ENCODE assay signal across 16 cellular contexts in genomic region chr6:38929560-38929959, GRCh38.
DNase-seq lines count a peak whose midpoint lies in the region; ATAC-seq, FAIRE-seq and TF ChIP-seq lines count a peak whose summit lies in the region.
"Had no signal": no experiment of that assay in that cellular context is flagged by ENCODE, and none has a peak within 500 bp of the region (broad histone marks: within the 10 kb centered on the region; RNA-seq: fewer than 3 reads in every experiment).

No MANE protein-coding gene starts in this region.

- no peak overlapping the region for H2AK5ac ChIP-seq in mesendoderm (ENCODE audit: low read length)

- no peak overlapping the region for H3K4me2 ChIP-seq in mesendoderm (ENCODE audit: low read length)
- H3K4me2 ChIP-seq: BLaER1 had no signal

- no peak for FAIRE-seq in D721Med (lab: Jason Lieb, UNC)

- TF ChIP-seq CTCF in C4-2B (conservative IDR thresholded peaks at IDR 0.05): peak; percentile 38
- peak; percentile 46 for TF ChIP-seq CTCF in LNCAP (IDR thresholded peaks at IDR 0.05)
- peak; percentile 10 for TF ChIP-seq CTCF in RWPE2 (IDR thresholded peaks at IDR 0.05; ENCODE audit: poor library complexity, severe bottlenecking)
- TF ChIP-seq CTCF in D721Med (IDR thresholded peaks at IDR 0.05; ENCODE audit: insufficient read depth, missing control alignments): no peak
- TF ChIP-seq CTCF in CD14-positive monocyte (IDR thresholded peaks at IDR 0.05): no peak
- no peak for TF ChIP-seq CTCF in suprapubic skin (IDR thresholded peaks at IDR 0.05)

- H3K56ac ChIP-seq in mesendoderm (ENCODE audit: low read length): no peak overlapping the region

- H3K23ac ChIP-seq in mesendoderm (ENCODE audit: low read length): no peak overlapping the region

- WGBS in mesendoderm (ENCODE audit: extremely low coverage, insufficient coverage, low lambda C conversion rate): no CpG with 5 or more reads among the region's 5 CpGs
- 73% methylated on average over 5 of the region's 5 CpGs for WGBS in suprapubic skin

- TF ChIP-seq EP300 in suprapubic skin (IDR thresholded peaks at IDR 0.05): no peak

- H3K4me3 ChIP-seq in RWPE2 (ENCODE audit: severe bottlenecking): no peak overlapping the region
- no peak overlapping the region for H3K4me3 ChIP-seq in mesendoderm (ENCODE audit: low read length)
- H3K4me3 ChIP-seq in suprapubic skin: no peak overlapping the region
- H3K4me3 ChIP-seq: BLaER1 had no signal

- H3K79me1 ChIP-seq in mesendoderm (ENCODE audit: low read length): no peaks in the 10 kb centered on the region

- TF ChIP-seq POLR2A in suprapubic skin (IDR thresholded peaks at IDR 0.05): no peak

- intact Hi-C loops in CD14-positive monocyte (cut with micrococcal nuclease): no loop called here

- H3K18ac ChIP-seq in mesendoderm (ENCODE audit: low read length): peak overlapping the region; percentile 60

- H3K9me3 ChIP-seq in RWPE2 (ENCODE audit: severe bottlenecking) (no peaks in the 10 kb centered on the region), suprapubic skin (no peaks in the 10 kb centered on the region)
- H3K9me3 ChIP-seq: BLaER1 had no signal

- H3K4me3 Mint-ChIP-seq in CD14-positive monocyte: no peak overlapping the region
- H3K4me3 Mint-ChIP-seq: CD4-positive, alpha-beta memory T cell; IgD-negative memory B cell had no signal

- ATAC-seq in RWPE2 (ENCODE audit: low read depth): no peak

- no peak overlapping the region for H4K5ac ChIP-seq in mesendoderm (ENCODE audit: low read length)

- H2BK5ac ChIP-seq in mesendoderm (ENCODE audit: low read length): no peak overlapping the region

- H3K4ac ChIP-seq in mesendoderm (ENCODE audit: low read depth, low read length): no peak overlapping the region

- H3K36me3 Mint-ChIP-seq in CD14-positive monocyte: no peaks in the 10 kb centered on the region
- H3K36me3 Mint-ChIP-seq: CD4-positive, alpha-beta memory T cell; IgD-negative memory B cell had no signal

- no peaks in the 10 kb centered on the region for H3K79me2 ChIP-seq in mesendoderm (ENCODE audit: control insufficient read depth, insufficient read depth, low read length)

- no peaks in the 10 kb centered on the region for H3K36me3 ChIP-seq in RWPE2 (ENCODE audit: low read depth)
- no peaks in the 10 kb centered on the region for H3K36me3 ChIP-seq in mesendoderm (ENCODE audit: control insufficient read depth, insufficient read depth, low read length)
- H3K36me3 ChIP-seq in suprapubic skin: no peaks in the 10 kb centered on the region
- H3K36me3 ChIP-seq: BLaER1 had no signal

- H3K27me3 Mint-ChIP-seq in CD14-positive monocyte (ENCODE audit: low read depth in 3 of 3): peaks cover 0 to 9% (median 2%) of the 10 kb centered on the region in 3 donors

- H3K27me3 ChIP-seq in RWPE2 (ENCODE audit: insufficient read depth, poor library complexity, severe bottlenecking) (peaks cover 25% of the 10 kb centered on the region), mesendoderm (ENCODE audit: insufficient read depth, low read length, poor library complexity) (no peaks in the 10 kb centered on the region), suprapubic skin (peaks cover 21% of the 10 kb centered on the region)
- H3K27me3 ChIP-seq: BLaER1 had no signal

- H3K4me1 Mint-ChIP-seq in CD14-positive monocyte: no peaks in the 10 kb centered on the region
- H3K4me1 Mint-ChIP-seq: CD4-positive, alpha-beta memory T cell had no signal

- H4K8ac ChIP-seq in mesendoderm (ENCODE audit: low read depth, low read length): no peak overlapping the region

- H3K4me1 ChIP-seq in RWPE2 (ENCODE audit: insufficient read depth, poor library complexity, severe bottlenecking): no peaks in the 10 kb centered on the region
- H3K4me1 ChIP-seq in mesendoderm (ENCODE audit: control insufficient read depth, low read depth, low read length): no peaks in the 10 kb centered on the region
- no peaks in the 10 kb centered on the region for H3K4me1 ChIP-seq in suprapubic skin

- H2BK15ac ChIP-seq in mesendoderm (replicated peaks; ENCODE audit: low read depth): peak overlapping the region; percentile 98

- DNase-seq in RWPE2 (ENCODE audit: low spot score) (no peak), mesendoderm (no peak), D721Med (ENCODE audit: insufficient read length, low spot score) (no peak), CD14-positive monocyte (ENCODE audit: low spot score) (no peak), suprapubic skin (ENCODE audit: low spot score in 2 of 2) (no peak)
- DNase-seq: 8988T; AML-193; CD4-positive, alpha-beta memory T cell; DMS153; GF-D8; HCEC 1CT; KG1 had no signal

- H3K27ac Mint-ChIP-seq in CD14-positive monocyte: no peak overlapping the region
- H3K27ac Mint-ChIP-seq: CD4-positive, alpha-beta memory T cell; IgD-negative memory B cell had no signal

- no peak overlapping the region for H3K27ac ChIP-seq in C4-2B
- no peak overlapping the region for H3K27ac ChIP-seq in RWPE2 (ENCODE audit: poor library complexity, severe bottlenecking)
- no peak overlapping the region for H3K27ac ChIP-seq in mesendoderm (ENCODE audit: low read depth, low read length)
- H3K27ac ChIP-seq in suprapubic skin: no peak overlapping the region
- H3K27ac ChIP-seq: BLaER1 had no signal

- no peak overlapping the region for H3K9ac ChIP-seq in mesendoderm (ENCODE audit: low read length)
- H3K9ac ChIP-seq: BLaER1 had no signal

- no peaks in the 10 kb centered on the region for H3K9me3 Mint-ChIP-seq in CD14-positive monocyte
- H3K9me3 Mint-ChIP-seq: CD4-positive, alpha-beta memory T cell; IgD-negative memory B cell had no signal

- H2BK120ac ChIP-seq in mesendoderm (ENCODE audit: low read depth, low read length): no peak overlapping the region

Comparison
In these comparisons a context has a peak if more than half of its experiments do, and no peak if none do; other contexts are left out.
1. CTCF ChIP-seq: peak in C4-2B (single experiment), LNCAP (single experiment) and RWPE2 (single experiment); none in D721Med (single experiment), CD14-positive monocyte (single experiment) and suprapubic skin (0 of 2).